ENCODE assay signal across 25 cellular contexts in genomic region chr6:151501511-151502136, GRCh38. TPM values are rescaled to one million over a fixed set of nuclear protein-coding genes. Genes with fewer than 3 reads are reported as not detected.
A peak's percentile ranks its signal among the peaks of the same experiment; 100 is the strongest.
DNase-seq lines count a peak whose midpoint lies in the region; ATAC-seq and TF ChIP-seq lines count a peak whose summit lies in the region.
"Had no signal": no experiment of that assay in that cellular context is flagged by ENCODE, and none has a peak within 500 bp of the region (broad histone marks: within the 10 kb centered on the region; RNA-seq: fewer than 3 reads in every experiment).

No MANE protein-coding gene starts in this region.

- POLR2A ChIA-PET in HCT116 (lab: Charles Lee): no interaction called here

- CTCF ChIA-PET in HCT116 (lab: Charles Lee): no interaction called here

- peak overlapping the region; percentile 70 for H3K4me2 ChIP-seq in HCT116 (ENCODE audit: low read length)
- H3K4me2 ChIP-seq in neural progenitor cell: no peak overlapping the region

- peak overlapping the region; percentile 94 for H3K27ac Mint-ChIP-seq in dendritic cell treated with granulocyte-macrophage colony-stimulating factor and Interleukin-4, amounts not matched to agents 40 ng/mL and 50 ng/mL, for 4 days
- H3K27ac Mint-ChIP-seq in chondrocyte (ENCODE audit: unreplicated experiment) (no peak overlapping the region), neural progenitor cell (no peak overlapping the region)
- H3K27ac Mint-ChIP-seq: CD8-positive, alpha-beta memory T cell had no signal

- RAD21 ChIA-PET in HCT116 (lab: Charles Lee; ENCODE audit: low non-redundant PET in 1 of 2, low total read pairs in 2 of 2, uncharacterized antibody in 2 of 2, unreplicated experiment in 2 of 2): no interaction called here

- no peaks in the 10 kb centered on the region for H3K27me3 Mint-ChIP-seq in dendritic cell treated with granulocyte-macrophage colony-stimulating factor and Interleukin-4, amounts not matched to agents 40 ng/mL and 50 ng/mL, for 4 days
- H3K27me3 Mint-ChIP-seq in chondrocyte (ENCODE audit: low read depth) (peaks cover 2% of the 10 kb centered on the region), neural progenitor cell (ENCODE audit: insufficient read depth, low read depth) (peaks cover 2% of the 10 kb centered on the region)

- ATAC-seq in HCT116: peak; percentile 67; the same call in 1 of the 2 replicates
- ATAC-seq: Right ventricle myocardium inferior had no signal

- H3K9me3 ChIP-seq in HCT116 (ENCODE audit: control insufficient read depth in 1 of 2, insufficient read depth in 1 of 2, low read depth in 1 of 2, low read length in 2 of 2): no peaks in the 10 kb centered on the region
- H3K9me3 ChIP-seq in muscle layer of duodenum (ENCODE audit: control insufficient read depth in 1 of 2, low read length in 2 of 2): no peaks in the 10 kb centered on the region
- no peaks in the 10 kb centered on the region for H3K9me3 ChIP-seq in neural progenitor cell (ENCODE audit: low read depth)
- H3K9me3 ChIP-seq: SJSA1 had no signal

- H3K4me1 ChIP-seq in ACC112 (ENCODE audit: control insufficient read depth, insufficient read depth, low read length, unreplicated experiment): peaks cover 8% of the 10 kb centered on the region
- H3K4me1 ChIP-seq in HCT116 (ENCODE audit: control insufficient read depth in 1 of 2, insufficient read depth in 2 of 2, low read length in 2 of 2): peaks cover 10 to 20% of the 10 kb centered on the region in 2 experiments; a peak in 3 of 4 replicates
- H3K4me1 ChIP-seq in muscle layer of duodenum (ENCODE audit: control insufficient read depth in 1 of 2, insufficient read depth in 2 of 2, low read length in 2 of 2): no peaks in the 10 kb centered on the region
- H3K4me1 ChIP-seq in neural progenitor cell: no peaks in the 10 kb centered on the region

- H3K36me3 ChIP-seq in ACC112 (ENCODE audit: insufficient read depth, low read length) (no peaks in the 10 kb centered on the region), HCT116 (ENCODE audit: control insufficient read depth in 1 of 2, insufficient read depth in 2 of 2, low read length in 2 of 2) (no peaks in the 10 kb centered on the region), muscle layer of duodenum (ENCODE audit: control insufficient read depth in 1 of 2, insufficient read depth in 2 of 2, low read length in 2 of 2) (no peaks in the 10 kb centered on the region), neural progenitor cell (no peaks in the 10 kb centered on the region)
- H3K36me3 ChIP-seq: SJSA1 had no signal

- BruUV-seq in HCT116 (replicated peaks; lab: Mats Ljungman, UMichigan): no TSS peak

- peaks cover 29% of the 10 kb centered on the region for H3K36me3 Mint-ChIP-seq in dendritic cell treated with granulocyte-macrophage colony-stimulating factor and Interleukin-4, amounts not matched to agents 40 ng/mL and 50 ng/mL, for 4 days (ENCODE audit: low read depth)
- H3K36me3 Mint-ChIP-seq in chondrocyte (ENCODE audit: low read depth) (peaks cover 1% of the 10 kb centered on the region), neural progenitor cell (no peaks in the 10 kb centered on the region)
- H3K36me3 Mint-ChIP-seq: CD8-positive, alpha-beta memory T cell had no signal

- H3K9me2 ChIP-seq in HCT116 (ENCODE audit: insufficient read depth): no peaks in the 10 kb centered on the region

- H2AFZ ChIP-seq in ACC112 (ENCODE audit: low read length, unreplicated experiment) (peak overlapping the region; percentile 41), HCT116 (ENCODE audit: low read depth, low read length, poor library complexity, severe bottlenecking) (peak overlapping the region; percentile 91), neural progenitor cell (replicated peaks) (no peak overlapping the region)

- no peaks in the 10 kb centered on the region for H3F3A ChIP-seq in neural progenitor cell (ENCODE audit: low read depth)

- peaks cover 58% of the 10 kb centered on the region for H3K4me1 Mint-ChIP-seq in dendritic cell treated with granulocyte-macrophage colony-stimulating factor and Interleukin-4, amounts not matched to agents 40 ng/mL and 50 ng/mL, for 4 days (ENCODE audit: low read depth)
- H3K4me1 Mint-ChIP-seq in chondrocyte (ENCODE audit: low read depth): no peaks in the 10 kb centered on the region
- H3K4me1 Mint-ChIP-seq in neural progenitor cell: peaks cover 3% of the 10 kb centered on the region

- DNase-seq in HCT116 (ENCODE audit: low read depth, low spot score) (peak; percentile 28), chondrocyte (ENCODE audit: low spot score) (no peak), dorsolateral prefrontal cortex (no peak), neural progenitor cell (ENCODE audit: low spot score) (no peak)
- DNase-seq: AML-193; C1 segment of cervical spinal cord; CD8-positive, alpha-beta memory T cell; DMS153; DND-41; KBM-7; MM.1S; NCI-H2029; NCI-H446 treated with DMSO at 0.1 percent for 48 hours; NCI-H526; NCI-H82; NK-92 treated with Interleukin-12 subunit alpha and Interleukin-12 subunit beta, amount 100 ng/mL, for 24 hours; PC-3 had no signal

- no peak for TF ChIP-seq RAD21 in HCT116 (IDR thresholded peaks at IDR 0.05; ENCODE audit: low read depth)

- no peak overlapping the region for H3K9ac ChIP-seq in HCT116 (ENCODE audit: low read length)
- H3K9ac ChIP-seq in neural progenitor cell: no peak overlapping the region

- H3K9me3 Mint-ChIP-seq in dendritic cell treated with granulocyte-macrophage colony-stimulating factor and Interleukin-4, amounts not matched to agents 40 ng/mL and 50 ng/mL, for 4 days: no peaks in the 10 kb centered on the region
- H3K9me3 Mint-ChIP-seq in chondrocyte (ENCODE audit: low read depth) (no peaks in the 10 kb centered on the region), neural progenitor cell (no peaks in the 10 kb centered on the region)
- H3K9me3 Mint-ChIP-seq: CD8-positive, alpha-beta memory T cell had no signal

- H4K20me1 ChIP-seq in HCT116 (ENCODE audit: insufficient read depth) (no peaks in the 10 kb centered on the region), neural progenitor cell (ENCODE audit: low read depth) (no peaks in the 10 kb centered on the region)

- H3K79me2 ChIP-seq in ACC112 (ENCODE audit: control insufficient read depth, insufficient read depth, low read length, unreplicated experiment): no peaks in the 10 kb centered on the region
- no peaks in the 10 kb centered on the region for H3K79me2 ChIP-seq in HCT116 (ENCODE audit: insufficient read depth, low read length)
- no peaks in the 10 kb centered on the region for H3K79me2 ChIP-seq in neural progenitor cell (ENCODE audit: low read depth)

- TF ChIP-seq CTCF in HCT116 (IDR thresholded peaks at IDR 0.05 in 2 of 3, conservative IDR thresholded peaks at IDR 0.05 in 1 of 3; ENCODE audit: borderline replicate concordance in 1 of 3, insufficient read depth in 1 of 3, low read depth in 2 of 3, low read length in 2 of 3) (no peak), chondrocyte (IDR thresholded peaks at IDR 0.05) (no peak), dorsolateral prefrontal cortex (IDR thresholded peaks at IDR 0.05 in 54 of 56, conservative IDR thresholded peaks at IDR 0.05 in 2 of 56; ENCODE audit: low read depth in 1 of 56, partially characterized antibody in 56 of 56) (no peak), neural progenitor cell (IDR thresholded peaks at IDR 0.05) (no peak)

- no peak for TF ChIP-seq POLR2A in HCT116 (IDR thresholded peaks at IDR 0.05; ENCODE audit: borderline replicate concordance, extremely low read depth, insufficient read depth, insufficient read length)

- H3K4me3 Mint-ChIP-seq in dendritic cell treated with granulocyte-macrophage colony-stimulating factor and Interleukin-4, amounts not matched to agents 40 ng/mL and 50 ng/mL, for 4 days: peak overlapping the region; percentile 4
- no peak overlapping the region for H3K4me3 Mint-ChIP-seq in chondrocyte (ENCODE audit: unreplicated experiment)
- H3K4me3 Mint-ChIP-seq in neural progenitor cell: no peak overlapping the region
- H3K4me3 Mint-ChIP-seq: CD8-positive, alpha-beta memory T cell had no signal

- intact Hi-C loops in HCT116 (cut with micrococcal nuclease) (no loop called here), dorsolateral prefrontal cortex (cut with DNase I) (no loop called here)
- intact Hi-C loops in dendritic cell treated with granulocyte-macrophage colony-stimulating factor and Interleukin-4, amounts not matched to agents 40 ng/mL and 50 ng/mL, for 4 days (cut with micrococcal nuclease): no loop called here

- H3K27ac ChIP-seq in ACC112 (ENCODE audit: low read depth, low read length) (no peak overlapping the region), HCT116 (ENCODE audit: low read depth, low read length) (no peak overlapping the region; the same call in 1 of the 2 replicates), muscle layer of duodenum (ENCODE audit: low read length) (peak overlapping the region; percentile 10), dorsolateral prefrontal cortex (no peak overlapping the region), neural progenitor cell (no peak overlapping the region)
- H3K27ac ChIP-seq: SJSA1 had no signal

- H3K4me3 ChIP-seq in ACC112 (ENCODE audit: low read depth, low read length) (no peak overlapping the region), HCT116 (replicated peaks in 1 of 2; ENCODE audit: low read depth in 1 of 2, low read length in 2 of 2) (0 out of 4 replicates have a peak overlapping the region, but pooled peaks of 1 of the 2 experiments have one; percentile 19), muscle layer of duodenum (ENCODE audit: low read depth in 1 of 2, low read length in 2 of 2) (no peak overlapping the region), dorsolateral prefrontal cortex (no peak overlapping the region), neural progenitor cell (no peak overlapping the region)
- H3K4me3 ChIP-seq: SJSA1 had no signal

- no peaks in the 10 kb centered on the region for H3K27me3 ChIP-seq in ACC112 (ENCODE audit: insufficient read depth, low read length)
- H3K27me3 ChIP-seq in HCT116 (ENCODE audit: insufficient read depth, low read length): no peaks in the 10 kb centered on the region
- H3K27me3 ChIP-seq in muscle layer of duodenum (ENCODE audit: low read depth, low read length): no peaks in the 10 kb centered on the region
- no peaks in the 10 kb centered on the region for H3K27me3 ChIP-seq in dorsolateral prefrontal cortex
- peaks cover 4% of the 10 kb centered on the region for H3K27me3 ChIP-seq in neural progenitor cell
- H3K27me3 ChIP-seq: SJSA1 had no signal

TF ChIP-seq in HCT116, 20 proteins besides CTCF, POLR2A, EP300 and RAD21 (continues in another document):
- TF ChIP-seq CEBPB (IDR thresholded peaks at IDR 0.05; ENCODE audit: low read depth) (no peak), ZFX (IDR thresholded peaks at IDR 0.05) (no peak)

RNA-seq across cellular contexts. Expression of gene CCDC170, which starts 7.8 kb away (rescaled TPM):
- total RNA-seq in HCT116 (2021; ENCODE audit: unreplicated experiment): 0.12 TPM
- polyA plus RNA-seq in HCT116 (2012): not detected in 2 replicates
- 0.20 to 0.67 TPM (median 0.60 TPM) in 3 replicates for total RNA-seq in chondrocyte
- total RNA-seq in dorsolateral prefrontal cortex: 10 to 100 TPM in 4 of 120 experiments, 1 to 10 TPM in 114, under 1 TPM in 2; 0.72 to 13.2 (median 3.1) TPM
- 0.06 and 0.07 TPM in 2 replicates for total RNA-seq in neural progenitor cell (ENCODE audit: low replicate concordance)
- total RNA-seq: A172; CD8-positive, alpha-beta memory T cell; H4; PC-3; RPMI7951 had no signal
- polyA plus RNA-seq: CD8-positive, alpha-beta memory T cell had no signal

RNA-seq across cellular contexts. Expression of gene RMND1, which starts 49.7 kb away (rescaled TPM):
- total RNA-seq in HCT116 (2021; ENCODE audit: unreplicated experiment) (28.0 TPM), chondrocyte (19.3 to 42.8 TPM (median 42.5 TPM) in 3 replicates), dorsolateral prefrontal cortex (10 to 100 TPM; 16.2 to 37.8 (median 25.1) TPM), neural progenitor cell (ENCODE audit: low replicate concordance) (32.1 and 44.0 TPM in 2 replicates)
- 12.7 and 18.4 TPM in 2 replicates for polyA plus RNA-seq in HCT116 (2012)
